22 cellular contexts compared by ENCODE assay signal in the genomic region with DNA sequence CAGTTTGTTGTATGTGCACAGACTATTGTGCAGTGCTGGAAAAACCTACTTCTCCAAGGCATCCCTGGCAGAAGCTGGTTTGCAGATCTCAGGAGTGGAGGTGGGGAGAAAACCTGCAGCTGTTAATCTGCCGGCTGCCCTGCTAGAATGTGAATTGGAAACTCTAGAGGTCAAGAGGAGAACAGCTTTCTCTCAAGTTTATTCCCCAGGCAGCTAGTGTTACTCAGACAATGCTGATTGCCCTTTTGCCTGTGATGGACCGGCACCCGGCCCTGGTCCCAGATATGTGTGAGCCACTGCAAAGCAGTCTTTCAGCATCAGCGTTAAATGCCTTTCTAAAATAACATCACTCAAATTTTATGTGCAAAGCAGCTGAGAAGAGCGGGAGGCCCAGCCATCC.
DNase-seq lines count a peak whose midpoint lies in the region; ATAC-seq, FAIRE-seq and TF ChIP-seq lines count a peak whose summit lies in the region.
"Had no signal": no experiment of that assay in that cellular context is flagged by ENCODE, and none has a peak within 500 bp of the region (broad histone marks: within the 10 kb centered on the region; RNA-seq: fewer than 3 reads in every experiment).

No MANE protein-coding gene starts in this region.

- H3K9ac ChIP-seq in NT2/D1 (ENCODE audit: insufficient read length, low read depth): no peak overlapping the region
- H3K9ac ChIP-seq: parathyroid adenoma had no signal

- H3K4me1 ChIP-seq in A549: peaks cover 12% of the 10 kb centered on the region
- peaks cover 12% of the 10 kb centered on the region for H3K4me1 ChIP-seq in NT2/D1 (ENCODE audit: insufficient read depth, insufficient read length)
- H3K4me1 ChIP-seq in mesodermal cell (ENCODE audit: control insufficient read depth, insufficient read depth, low read length, poor library complexity, severe bottlenecking): peaks cover 12% of the 10 kb centered on the region
- H3K4me1 ChIP-seq: breast epithelium, parathyroid adenoma, suprapubic skin had no signal

- peak overlapping the region in 1 of 2 experiments; percentile 34; a peak in 2 of 6 replicates for H3K27ac ChIP-seq in A549
- peak overlapping the region; percentile 19 for H3K27ac ChIP-seq in mesodermal cell (ENCODE audit: low read depth, low read length, severe bottlenecking)
- H3K27ac ChIP-seq: breast epithelium, parathyroid adenoma, suprapubic skin, VCaP had no signal

- CTCF ChIA-PET in A549 (lab: Yijun Ruan, JAX): interaction anchor here (0.8 to 3.5 kb wide), 16 partner anchors 10 to 181 kb away, joined by 3 to 18 read pairs (median 4); no protein-coding TSS in a partner anchor

- H3K36me3 ChIP-seq in NT2/D1 (ENCODE audit: insufficient read depth, insufficient read length, low read length) (no peaks in the 10 kb centered on the region), mesodermal cell (ENCODE audit: control insufficient read depth, insufficient read depth, low read length) (no peaks in the 10 kb centered on the region)
- H3K36me3 ChIP-seq: breast epithelium, suprapubic skin had no signal

- TF ChIP-seq CTCF in A549 (IDR thresholded peaks at IDR 0.05): no peak

- FAIRE-seq in A549 (lab: Jason Lieb, UNC): peak; percentile 77
- FAIRE-seq: K562 had no signal

- TF ChIP-seq POLR2A in A549 (IDR thresholded peaks at IDR 0.05; ENCODE audit: low read length): no peak

- no peaks in the 10 kb centered on the region for H3K27me3 ChIP-seq in NT2/D1 (ENCODE audit: insufficient read depth, insufficient read length)
- H3K27me3 ChIP-seq: breast epithelium, suprapubic skin had no signal

- WGBS in A549 (ENCODE audit: missing lambda C conversion rate): 63% methylated on average over 5 of the region's 5 CpGs
- WGBS in mesodermal cell (ENCODE audit: insufficient coverage in 2 of 2), 2 experiments: 29 to 54% methylated on average over 2 to 5 of the region's 5 CpGs

- H3K9me3 ChIP-seq in A549 (no peaks in the 10 kb centered on the region), NT2/D1 (ENCODE audit: insufficient read depth, low read length) (peaks cover 26% of the 10 kb centered on the region), mesodermal cell (ENCODE audit: control insufficient read depth, low read length) (peaks cover 6% of the 10 kb centered on the region)
- H3K9me3 ChIP-seq: breast epithelium, suprapubic skin had no signal

- no peak overlapping the region for H3K4me2 ChIP-seq in A549

- H3K4me3 ChIP-seq in A549 (no peak overlapping the region), NT2/D1 (ENCODE audit: insufficient read length, low read depth) (no peak overlapping the region), mesodermal cell (ENCODE audit: extremely low read depth, insufficient read depth, low read length, poor library complexity, severe bottlenecking) (no peak overlapping the region)
- H3K4me3 ChIP-seq: breast epithelium, K562, suprapubic skin had no signal

- POLR2A ChIA-PET in A549 (lab: Yijun Ruan, JAX): no interaction called here

- 0 out of 5 replicates have a peak, but pooled peaks of 1 of the 2 experiments have one; percentile 12 for TF ChIP-seq RAD21 in A549 (conservative IDR thresholded peaks at IDR 0.05 in 1 of 2, IDR thresholded peaks at IDR 0.05 in 1 of 2)

- DNase-seq in A549 (ENCODE audit: low read depth in 1 of 2, low spot score in 1 of 2) (peak in 1 of 2 experiments; percentile 39), NT2/D1 (ENCODE audit: low read depth, low spot score) (peak; percentile 33), fibroblast of peridontal ligament (ENCODE audit: extremely low read depth) (peak; percentile 37), cortex of kidney (lab: John Stamatoyannopoulos, UW) (no peak), COLO829 (ENCODE audit: low spot score) (no peak)
- DNase-seq: COR-L47; effector memory CD4-positive, alpha-beta T cell; foreskin melanocyte; GDM1; HFFc6; midbrain; NCI-H1105; stimulated activated CD4-positive, alpha-beta T cell treated with anti-CD3 and anti-CD28 coated beads, Interleukin-15, amount 100 ng/mL, for 24 hours had no signal

- no peak for TF ChIP-seq EP300 in A549 (IDR thresholded peaks at IDR 0.05)

- peak; percentile 89 to 92 for ATAC-seq in A549
- ATAC-seq in HG03378 (IDR thresholded peaks at IDR 0.05; ENCODE audit: unreplicated experiment): no peak
- ATAC-seq in GM21786 (IDR thresholded peaks at IDR 0.05; ENCODE audit: unreplicated experiment): no peak
- ATAC-seq: activated CD8-positive, alpha-beta memory T cell treated with anti-CD3 and anti-CD28 coated beads, Interleukin-2, amount 10 ng/mL, durations not matched to agents 7 days and 5 days; K562 had no signal

TF ChIP-seq in A549, 52 proteins besides CTCF, POLR2A, EP300 and RAD21:
- TF ChIP-seq TP53 (CRISPR knock-in tag; IDR thresholded peaks at IDR 0.05) (no peak), ZNF302 (CRISPR knock-in tag; IDR thresholded peaks at IDR 0.05) (no peak), GATA3 (IDR thresholded peaks at IDR 0.05; ENCODE audit: borderline replicate concordance) (no peak), MAFK (IDR thresholded peaks at IDR 0.05; ENCODE audit: partially characterized antibody) (no peak), ZC3H11A (IDR thresholded peaks at IDR 0.05) (no peak), RFX5 (IDR thresholded peaks at IDR 0.05) (no peak), HEYL (CRISPR knock-in tag; IDR thresholded peaks at IDR 0.05) (no peak), JUN (IDR thresholded peaks at IDR 0.05) (no peak), MYC (IDR thresholded peaks at IDR 0.05; ENCODE audit: borderline replicate concordance, low read length) (no peak), CHD4 (IDR thresholded peaks at IDR 0.05; ENCODE audit: borderline replicate concordance) (no peak), ESRRA (IDR thresholded peaks at IDR 0.05; ENCODE audit: borderline replicate concordance, low read length) (no peak), ZFP36 (IDR thresholded peaks at IDR 0.05; ENCODE audit: borderline replicate concordance, partially characterized antibody) (no peak), REST (IDR thresholded peaks at IDR 0.05) (no peak)
- TF ChIP-seq, protein P1, sequence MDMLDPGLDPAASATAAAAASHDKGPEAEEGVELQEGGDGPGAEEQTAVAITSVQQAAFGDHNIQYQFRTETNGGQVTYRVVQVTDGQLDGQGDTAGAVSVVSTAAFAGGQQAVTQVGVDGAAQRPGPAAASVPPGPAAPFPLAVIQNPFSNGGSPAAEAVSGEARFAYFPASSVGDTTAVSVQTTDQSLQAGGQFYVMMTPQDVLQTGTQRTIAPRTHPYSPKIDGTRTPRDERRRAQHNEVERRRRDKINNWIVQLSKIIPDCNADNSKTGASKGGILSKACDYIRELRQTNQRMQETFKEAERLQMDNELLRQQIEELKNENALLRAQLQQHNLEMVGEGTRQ (IDR thresholded peaks at IDR 0.05): no peak
- TF ChIP-seq, protein P2, sequence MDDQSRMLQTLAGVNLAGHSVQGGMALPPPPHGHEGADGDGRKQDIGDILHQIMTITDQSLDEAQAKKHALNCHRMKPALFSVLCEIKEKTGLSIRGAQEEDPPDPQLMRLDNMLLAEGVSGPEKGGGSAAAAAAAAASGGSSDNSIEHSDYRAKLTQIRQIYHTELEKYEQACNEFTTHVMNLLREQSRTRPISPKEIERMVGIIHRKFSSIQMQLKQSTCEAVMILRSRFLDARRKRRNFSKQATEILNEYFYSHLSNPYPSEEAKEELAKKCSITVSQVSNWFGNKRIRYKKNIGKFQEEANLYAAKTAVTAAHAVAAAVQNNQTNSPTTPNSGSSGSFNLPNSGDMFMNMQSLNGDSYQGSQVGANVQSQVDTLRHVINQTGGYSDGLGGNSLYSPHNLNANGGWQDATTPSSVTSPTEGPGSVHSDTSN (IDR thresholded peaks at IDR 0.05): no peak
- TF ChIP-seq, protein P3, sequence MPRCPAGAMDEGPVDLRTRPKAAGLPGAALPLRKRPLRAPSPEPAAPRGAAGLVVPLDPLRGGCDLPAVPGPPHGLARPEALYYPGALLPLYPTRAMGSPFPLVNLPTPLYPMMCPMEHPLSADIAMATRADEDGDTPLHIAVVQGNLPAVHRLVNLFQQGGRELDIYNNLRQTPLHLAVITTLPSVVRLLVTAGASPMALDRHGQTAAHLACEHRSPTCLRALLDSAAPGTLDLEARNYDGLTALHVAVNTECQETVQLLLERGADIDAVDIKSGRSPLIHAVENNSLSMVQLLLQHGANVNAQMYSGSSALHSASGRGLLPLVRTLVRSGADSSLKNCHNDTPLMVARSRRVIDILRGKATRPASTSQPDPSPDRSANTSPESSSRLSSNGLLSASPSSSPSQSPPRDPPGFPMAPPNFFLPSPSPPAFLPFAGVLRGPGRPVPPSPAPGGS (IDR thresholded peaks at IDR 0.05): no peak

Comparison
In these comparisons a context has a peak if more than half of its experiments do, and no peak if none do; other contexts are left out.
1. ATAC-seq: peak in A549 (2 of 2); none in HG03378 (single experiment) and GM21786 (single experiment).
2. DNase-seq: peak in NT2/D1 (single experiment) and fibroblast of peridontal ligament (single experiment); none in cortex of kidney (single experiment) and COLO829 (single experiment).